Comparison of ENCODE assay signal across 19 cellular contexts in the genomic region with DNA sequence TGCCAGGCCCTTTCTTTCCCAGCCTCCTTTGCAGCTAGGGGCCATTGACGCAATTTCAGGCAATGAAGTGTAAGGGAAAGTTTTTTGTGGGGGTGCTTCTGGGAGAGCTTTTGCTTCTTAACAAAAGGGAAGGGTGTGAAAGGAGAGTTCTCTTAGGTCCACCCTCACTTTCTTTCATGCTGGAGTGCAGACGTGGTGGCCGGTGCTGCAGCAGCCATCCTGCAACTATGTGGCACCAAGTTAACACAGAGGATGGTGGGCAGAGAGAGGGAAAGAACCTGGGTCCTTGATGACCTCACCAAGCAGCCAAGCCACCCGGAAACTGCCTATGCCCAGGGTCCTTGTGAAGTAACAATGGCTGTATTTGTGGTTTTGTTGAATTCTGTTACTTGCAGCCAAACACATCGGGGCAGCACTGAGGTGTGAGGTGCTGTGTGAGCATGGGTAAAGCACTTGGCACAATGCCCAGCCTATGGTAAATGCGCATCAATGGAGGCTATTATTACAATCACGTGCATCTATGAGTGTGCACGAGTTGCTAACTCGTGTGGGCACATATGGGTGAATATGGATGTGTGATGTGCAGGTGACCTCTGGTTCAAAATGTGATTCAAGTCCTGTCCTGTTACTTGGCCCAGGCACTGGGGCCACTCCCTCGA.
DNase-seq lines count a peak whose midpoint lies in the region; ATAC-seq and TF ChIP-seq lines count a peak whose summit lies in the region.
"Had no signal": no experiment of that assay in that cellular context is flagged by ENCODE, and none has a peak within 500 bp of the region (broad histone marks: within the 10 kb centered on the region; RNA-seq: fewer than 3 reads in every experiment).

No MANE protein-coding gene starts in this region.

- peaks cover 12% of the 10 kb centered on the region for H3F3A ChIP-seq in neural progenitor cell (ENCODE audit: low read depth)
- H3F3A ChIP-seq in PC-3 (ENCODE audit: low read length, unreplicated experiment) = no peaks in the 10 kb centered on the region

- H3K36me3 Mint-ChIP-seq in neural progenitor cell = no peaks in the 10 kb centered on the region
- H3K36me3 Mint-ChIP-seq: activated naive CD8-positive, alpha-beta T cell treated with anti-CD3 and anti-CD28 coated beads, Interleukin-2, amount 10 ng/mL, durations not matched to agents 7 days and 5 days; type B pancreatic cell had no signal

- CTCF ChIA-PET in PC-3 (lab: Charles Lee) = no interaction called here

- peaks cover 24% of the 10 kb centered on the region for H3K4me1 ChIP-seq in neural progenitor cell
- H3K4me1 ChIP-seq in PC-3 (ENCODE audit: insufficient read depth, low read length) = peaks cover 14% of the 10 kb centered on the region
- H3K4me1 ChIP-seq in testis = peaks cover 50% of the 10 kb centered on the region
- peaks cover 45% of the 10 kb centered on the region for H3K4me1 ChIP-seq in hepatocyte (ENCODE audit: insufficient read depth)

- peaks cover 11% of the 10 kb centered on the region for H3K27me3 Mint-ChIP-seq in neural progenitor cell (ENCODE audit: insufficient read depth, low read depth)
- H3K27me3 Mint-ChIP-seq: activated CD4-positive, alpha-beta memory T cell treated with anti-CD3 and anti-CD28 coated beads, Interleukin-2, amount 10 ng/mL, durations not matched to agents 7 days and 5 days; activated naive CD8-positive, alpha-beta T cell treated with anti-CD3 and anti-CD28 coated beads, Interleukin-2, amount 10 ng/mL, durations not matched to agents 7 days and 5 days; stimulated activated naive CD8-positive, alpha-beta T cell treated with anti-CD3 and anti-CD28 coated beads, Interleukin-15, amount 100 ng/mL, for 72 hours; type B pancreatic cell had no signal

- intact Hi-C loops in PC-3 (cut with micrococcal nuclease) (no loop called here), testis (cut with DNase I; ENCODE audit: low total_unique reads) (no loop called here)

- H3K9me3 ChIP-seq in neural progenitor cell (ENCODE audit: low read depth) (no peaks in the 10 kb centered on the region), PC-3 (ENCODE audit: low read length) (no peaks in the 10 kb centered on the region), testis (no peaks in the 10 kb centered on the region), hepatocyte (ENCODE audit: low read depth) (no peaks in the 10 kb centered on the region)

- no peak for ATAC-seq in PC-3
- ATAC-seq: right cardiac atrium had no signal

- H4K20me1 ChIP-seq in neural progenitor cell (ENCODE audit: low read depth) = no peaks in the 10 kb centered on the region
- no peaks in the 10 kb centered on the region for H4K20me1 ChIP-seq in PC-3 (ENCODE audit: low read length)
- H4K20me1 ChIP-seq in hepatocyte (ENCODE audit: insufficient read depth, poor library complexity, severe bottlenecking) = no peaks in the 10 kb centered on the region
- H4K20me1 ChIP-seq: BLaER1 had no signal

- H3K27me3 ChIP-seq in neural progenitor cell (no peaks in the 10 kb centered on the region), PC-3 (ENCODE audit: low read length) (no peaks in the 10 kb centered on the region), testis (no peaks in the 10 kb centered on the region), hepatocyte (no peaks in the 10 kb centered on the region)
- H3K27me3 ChIP-seq: BLaER1 had no signal

- no peak overlapping the region for H2AFZ ChIP-seq in neural progenitor cell (replicated peaks)
- no peak overlapping the region for H2AFZ ChIP-seq in PC-3 (ENCODE audit: low read length)
- H2AFZ ChIP-seq in hepatocyte = no peak overlapping the region

- H3K27ac Mint-ChIP-seq in neural progenitor cell = peak overlapping the region; percentile 78
- H3K27ac Mint-ChIP-seq: activated CD4-positive, alpha-beta memory T cell treated with anti-CD3 and anti-CD28 coated beads, Interleukin-2, amount 10 ng/mL, durations not matched to agents 7 days and 5 days; activated naive CD8-positive, alpha-beta T cell treated with anti-CD3 and anti-CD28 coated beads, Interleukin-2, amount 10 ng/mL, durations not matched to agents 7 days and 5 days; endodermal cell; stimulated activated naive CD8-positive, alpha-beta T cell treated with anti-CD3 and anti-CD28 coated beads, Interleukin-15, amount 100 ng/mL, for 72 hours; type B pancreatic cell had no signal

- H3K4me1 Mint-ChIP-seq in neural progenitor cell = peaks cover 34% of the 10 kb centered on the region
- H3K4me1 Mint-ChIP-seq: activated CD4-positive, alpha-beta memory T cell treated with anti-CD3 and anti-CD28 coated beads, Interleukin-2, amount 10 ng/mL, durations not matched to agents 7 days and 5 days; activated naive CD8-positive, alpha-beta T cell treated with anti-CD3 and anti-CD28 coated beads, Interleukin-2, amount 10 ng/mL, durations not matched to agents 7 days and 5 days; stimulated activated naive CD8-positive, alpha-beta T cell treated with anti-CD3 and anti-CD28 coated beads, Interleukin-15, amount 100 ng/mL, for 72 hours had no signal

- no TSS peak for BruUV-seq in PC-3 (replicated peaks; lab: Mats Ljungman, UMichigan)

- H3K79me2 ChIP-seq in neural progenitor cell (ENCODE audit: low read depth) = no peaks in the 10 kb centered on the region
- H3K79me2 ChIP-seq in PC-3 (ENCODE audit: low read length) = no peaks in the 10 kb centered on the region
- no peaks in the 10 kb centered on the region for H3K79me2 ChIP-seq in hepatocyte

- no peak for TF ChIP-seq CTCF in neural progenitor cell (IDR thresholded peaks at IDR 0.05)
- no peak for TF ChIP-seq CTCF in PC-3 (conservative IDR thresholded peaks at IDR 0.05; ENCODE audit: low read depth, low read length)
- TF ChIP-seq CTCF in testis (IDR thresholded peaks at IDR 0.05) = no peak
- TF ChIP-seq CTCF in hepatocyte (IDR thresholded peaks at IDR 0.05; ENCODE audit: poor library complexity) = no peak

- POLR2A ChIA-PET in PC-3 (lab: Charles Lee; ENCODE audit: unreplicated experiment) = no interaction called here

- H3K4me3 ChIP-seq in Jurkat, Clone E6-1 (ENCODE audit: low read length) = no peak overlapping the region
- H3K4me3 ChIP-seq in neural progenitor cell (no peak overlapping the region), PC-3 (ENCODE audit: low read length) (no peak overlapping the region), testis (no peak overlapping the region), hepatocyte (no peak overlapping the region)
- H3K4me3 ChIP-seq: BLaER1, lung had no signal

- peak overlapping the region; percentile 49 for H3K4me3 Mint-ChIP-seq in neural progenitor cell
- H3K4me3 Mint-ChIP-seq: activated CD4-positive, alpha-beta memory T cell treated with anti-CD3 and anti-CD28 coated beads, Interleukin-2, amount 10 ng/mL, durations not matched to agents 7 days and 5 days; activated naive CD8-positive, alpha-beta T cell treated with anti-CD3 and anti-CD28 coated beads, Interleukin-2, amount 10 ng/mL, durations not matched to agents 7 days and 5 days; endodermal cell; stimulated activated naive CD8-positive, alpha-beta T cell treated with anti-CD3 and anti-CD28 coated beads, Interleukin-15, amount 100 ng/mL, for 72 hours; type B pancreatic cell had no signal

- WGBS in testis, 2 donors = 89 to 95% methylated on average over 10 of the region's 10 CpGs
- WGBS in hepatocyte (ENCODE audit: low lambda C conversion rate, missing lambda C conversion rate) = 94% methylated on average over 10 of the region's 10 CpGs

- H3K4me2 ChIP-seq in neural progenitor cell = no peak overlapping the region
- no peak overlapping the region for H3K4me2 ChIP-seq in PC-3 (ENCODE audit: low read length)
- no peak overlapping the region for H3K4me2 ChIP-seq in hepatocyte
- H3K4me2 ChIP-seq: KMS-11 had no signal

- TF ChIP-seq POLR2A in testis (IDR thresholded peaks at IDR 0.05) = no peak

- H3K36me3 ChIP-seq in neural progenitor cell = no peaks in the 10 kb centered on the region
- no peaks in the 10 kb centered on the region for H3K36me3 ChIP-seq in PC-3 (ENCODE audit: low read depth, low read length)
- no peaks in the 10 kb centered on the region for H3K36me3 ChIP-seq in testis (ENCODE audit: low read depth, missing control alignments)
- no peaks in the 10 kb centered on the region for H3K36me3 ChIP-seq in hepatocyte (replicated peaks; ENCODE audit: insufficient read depth, low read depth)
- H3K36me3 ChIP-seq: BLaER1 had no signal

- H3K9me2 ChIP-seq in PC-3 (replicated peaks; ENCODE audit: low read length) (no peaks in the 10 kb centered on the region), hepatocyte (replicated peaks; ENCODE audit: insufficient read depth) (no peaks in the 10 kb centered on the region)

- DNase-seq in COLO668 (lab: John Stamatoyannopoulos, UW; ENCODE audit: unreplicated experiment) (peak; percentile 63), neural progenitor cell (ENCODE audit: low spot score) (no peak), PC-3 (no peak), SK-N-DZ (ENCODE audit: low spot score) (no peak), testis (no peak), hepatocyte (ENCODE audit: low spot score) (no peak)
- peak; percentile 24 for DNase-seq in Jurkat, Clone E6-1 (ENCODE audit: low read depth, low spot score)
- DNase-seq: kidney, NCI-H187 treated with DMSO at 0.1 percent for 48 hours had no signal

- H3K27ac ChIP-seq in angular gyrus (ENCODE audit: low read depth, low read length) (peak overlapping the region; percentile 2), neural progenitor cell (no peak overlapping the region), PC-3 (ENCODE audit: low read length) (no peak overlapping the region), testis (no peak overlapping the region), hepatocyte (no peak overlapping the region)
- H3K27ac ChIP-seq: KMS-11 had no signal

- H3K9ac ChIP-seq in neural progenitor cell = no peak overlapping the region
- H3K9ac ChIP-seq in PC-3 (ENCODE audit: low read length) = no peak overlapping the region
- H3K9ac ChIP-seq: BLaER1, KMS-11 had no signal

- H3K9me3 Mint-ChIP-seq in neural progenitor cell = no peaks in the 10 kb centered on the region
- H3K9me3 Mint-ChIP-seq: activated CD4-positive, alpha-beta memory T cell treated with anti-CD3 and anti-CD28 coated beads, Interleukin-2, amount 10 ng/mL, durations not matched to agents 7 days and 5 days; activated naive CD8-positive, alpha-beta T cell treated with anti-CD3 and anti-CD28 coated beads, Interleukin-2, amount 10 ng/mL, durations not matched to agents 7 days and 5 days; stimulated activated naive CD8-positive, alpha-beta T cell treated with anti-CD3 and anti-CD28 coated beads, Interleukin-15, amount 100 ng/mL, for 72 hours; type B pancreatic cell had no signal

Comparison
In these comparisons a context has a peak if more than half of its experiments do, and no peak if none do; other contexts are left out.
1. DNase-seq: peak in COLO668 (single experiment) and Jurkat, Clone E6-1 (single experiment); none in neural progenitor cell (single experiment), PC-3 (single experiment), SK-N-DZ (single experiment), testis (single experiment) and hepatocyte (single experiment).